Comparison of ENCODE assay signal across 8 cellular contexts in genomic region chr3:154323921-154324738, GRCh38. TPM values are rescaled to one million over a fixed set of nuclear protein-coding genes. Genes with fewer than 3 reads are reported as not detected.
DNase-seq lines count a peak whose midpoint lies in the region; ATAC-seq and TF ChIP-seq lines count a peak whose summit lies in the region.

A gene with protein sequence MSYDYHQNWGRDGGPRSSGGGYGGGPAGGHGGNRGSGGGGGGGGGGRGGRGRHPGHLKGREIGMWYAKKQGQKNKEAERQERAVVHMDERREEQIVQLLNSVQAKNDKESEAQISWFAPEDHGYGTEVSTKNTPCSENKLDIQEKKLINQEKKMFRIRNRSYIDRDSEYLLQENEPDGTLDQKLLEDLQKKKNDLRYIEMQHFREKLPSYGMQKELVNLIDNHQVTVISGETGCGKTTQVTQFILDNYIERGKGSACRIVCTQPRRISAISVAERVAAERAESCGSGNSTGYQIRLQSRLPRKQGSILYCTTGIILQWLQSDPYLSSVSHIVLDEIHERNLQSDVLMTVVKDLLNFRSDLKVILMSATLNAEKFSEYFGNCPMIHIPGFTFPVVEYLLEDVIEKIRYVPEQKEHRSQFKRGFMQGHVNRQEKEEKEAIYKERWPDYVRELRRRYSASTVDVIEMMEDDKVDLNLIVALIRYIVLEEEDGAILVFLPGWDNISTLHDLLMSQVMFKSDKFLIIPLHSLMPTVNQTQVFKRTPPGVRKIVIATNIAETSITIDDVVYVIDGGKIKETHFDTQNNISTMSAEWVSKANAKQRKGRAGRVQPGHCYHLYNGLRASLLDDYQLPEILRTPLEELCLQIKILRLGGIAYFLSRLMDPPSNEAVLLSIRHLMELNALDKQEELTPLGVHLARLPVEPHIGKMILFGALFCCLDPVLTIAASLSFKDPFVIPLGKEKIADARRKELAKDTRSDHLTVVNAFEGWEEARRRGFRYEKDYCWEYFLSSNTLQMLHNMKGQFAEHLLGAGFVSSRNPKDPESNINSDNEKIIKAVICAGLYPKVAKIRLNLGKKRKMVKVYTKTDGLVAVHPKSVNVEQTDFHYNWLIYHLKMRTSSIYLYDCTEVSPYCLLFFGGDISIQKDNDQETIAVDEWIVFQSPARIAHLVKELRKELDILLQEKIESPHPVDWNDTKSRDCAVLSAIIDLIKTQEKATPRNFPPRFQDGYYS (minus strand): TSS chr3:154324487. CDS start chr3:154324416, 71 bp downstream.

- peak within 1 kb of the TSS; percentile 85 for H3K27ac ChIP-seq in angular gyrus (ENCODE audit: low read depth, low read length)
- peak within 1 kb of the TSS; percentile 74 for H3K27ac ChIP-seq in right cardiac atrium (ENCODE audit: low read length)
- H3K27ac ChIP-seq in uterus: peak within 1 kb of the TSS; percentile 89 to 92

- no peak within 1 kb of the TSS for H3K27ac Mint-ChIP-seq in T-helper 17 cell

- intact Hi-C loops in right cardiac atrium (cut with DNase I) (no loop called here), uterus (cut with DNase I; ENCODE audit: low total_unique reads) (no loop called here)

- TF ChIP-seq POLR2A in uterus (IDR thresholded peaks at IDR 0.05): peak in 1 of 2 donors; percentile 56

- no peaks in the 10 kb centered on the region for H3K36me3 ChIP-seq in uterus

- H3K4me3 ChIP-seq in right cardiac atrium (ENCODE audit: low read length) (peak within 1 kb of the TSS; percentile 73), uterus (peak within 1 kb of the TSS; percentile 86 to 89)

- whole genome bisulfite sequencing in right cardiac atrium: under 1% methylated on average over 44 of the region's 44 CpGs

- peaks cover 21% of the 10 kb centered on the region for H3K4me1 Mint-ChIP-seq in T-helper 17 cell

- H3K4me3 Mint-ChIP-seq in T-helper 17 cell: peak within 1 kb of the TSS; percentile 94

- no peak for TF ChIP-seq CTCF in uterus (IDR thresholded peaks at IDR 0.05)

- H3K27me3 Mint-ChIP-seq in T-helper 17 cell: peaks cover 5% of the 10 kb centered on the region

- peak; percentile 85 for DNase-seq in NCI-H1694 treated with DMSO at 0.1 percent for 48 hours (lab: John Stamatoyannopoulos, UW)
- DNase-seq in T-helper 17 cell: peak; percentile 77 to 81 (median 80)
- peak; percentile 94 to 96 (median 95) for DNase-seq in right cardiac atrium
- peak; percentile 75 for DNase-seq in pulmonary artery endothelial cell (ENCODE audit: low read depth, low spot score)
- peak; percentile 90 for DNase-seq in uterus

- peaks cover 2% of the 10 kb centered on the region for H3K36me3 Mint-ChIP-seq in T-helper 17 cell (ENCODE audit: low read depth)

- peak; percentile 95 for ATAC-seq in GM18498 (IDR thresholded peaks at IDR 0.05; ENCODE audit: unreplicated experiment)
- peak; percentile 92 for ATAC-seq in HG02938 (IDR thresholded peaks at IDR 0.05; ENCODE audit: unreplicated experiment)
- peak; percentile 93 for ATAC-seq in T-helper 17 cell
- ATAC-seq in right cardiac atrium: peak; percentile 98 to 99

- H3K27me3 ChIP-seq in right cardiac atrium (ENCODE audit: control insufficient read depth, insufficient read depth) (no peaks in the 10 kb centered on the region), uterus (no peaks in the 10 kb centered on the region)

- no peaks in the 10 kb centered on the region for H3K9me3 ChIP-seq in T-helper 17 cell (ENCODE audit: control insufficient read depth, low read length, poor library complexity, severe bottlenecking)
- H3K9me3 ChIP-seq in right cardiac atrium (ENCODE audit: control insufficient read depth, low read length): no peaks in the 10 kb centered on the region
- H3K9me3 ChIP-seq in uterus: no peaks in the 10 kb centered on the region

- H3K4me1 ChIP-seq in right cardiac atrium (ENCODE audit: control insufficient read depth, insufficient read depth, low read length): peaks cover 3% of the 10 kb centered on the region
- peaks cover 6 to 12% of the 10 kb centered on the region in 2 donors for H3K4me1 ChIP-seq in uterus

RNA-seq across cellular contexts. Expression of the gene that starts here (rescaled TPM):
- 100 to 1,000 TPM in 1 of 2 donors, 10 to 100 TPM in 1; 97.7 to 100 TPM for total RNA-seq in T-helper 17 cell
- 10 to 100 TPM; 35.6 to 57.3 (median 42.0) TPM for total RNA-seq in right cardiac atrium
- polyA plus RNA-seq in right cardiac atrium: 31.6 TPM
- total RNA-seq in pulmonary artery endothelial cell: 29.8 and 45.3 TPM in 2 replicates
- 100 to 1,000 TPM in 3 of 4 donors, 10 to 100 TPM in 1; 53.8 to 116 (median 109) TPM for total RNA-seq in uterus

Comparison
In these comparisons a context has a peak if more than half of its experiments do, and no peak if none do; other contexts are left out.
1. Peak in every context shown above with its lines: DNase-seq, ATAC-seq, H3K4me3 ChIP-seq and H3K27ac ChIP-seq.